In the genomic region with DNA sequence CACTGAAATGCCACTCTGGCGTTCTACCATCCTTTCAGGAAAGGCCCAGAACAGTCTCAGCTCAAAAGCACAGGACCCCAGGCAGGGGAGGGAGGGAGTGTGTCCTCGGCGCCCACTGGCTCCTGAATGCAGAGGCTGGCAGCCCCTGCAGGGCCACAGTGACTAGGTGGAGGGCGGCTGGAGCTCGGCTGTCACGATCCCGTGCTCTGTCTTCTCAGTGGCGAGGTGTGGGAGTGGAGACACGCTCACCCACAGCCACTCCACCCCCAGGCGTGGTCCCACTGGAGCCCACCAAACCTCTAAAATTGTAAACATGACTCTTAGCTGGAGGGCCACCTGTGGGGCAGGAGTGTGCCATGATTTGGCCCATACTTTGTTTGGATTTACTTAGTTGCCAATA, we compare ENCODE assay signal across 18 cellular contexts.
"Had no signal": no experiment of that assay in that cellular context is flagged by ENCODE, and none has a peak within 500 bp of the region (broad histone marks: within the 10 kb centered on the region; RNA-seq: fewer than 3 reads in every experiment).

No MANE protein-coding gene starts in this region.

- H3K9me3 ChIP-seq: heart left ventricle, mucosa of descending colon, sigmoid colon, testis, tibial nerve, upper lobe of right lung, vagina had no signal

- ATAC-seq: heart left ventricle; left colon; left ventricle myocardium superior; mucosa of descending colon; naive thymus-derived CD8-positive, alpha-beta T cell; stimulated activated naive B cell treated with anti-CD40 and anti-IgM and Interleukin-4, amounts not matched to agents 10 μg/mL and 1 μg/mL and 100 μg/mL, for 72 hours; stimulated activated naive CD8-positive, alpha-beta T cell treated with anti-CD3 and anti-CD28 coated beads, Interleukin-15, amount 100 ng/mL, for 72 hours; upper lobe of right lung had no signal

- H3K4me1 ChIP-seq: heart left ventricle, sigmoid colon, vagina had no signal

- H3K36me3 ChIP-seq: upper lobe of right lung, vagina had no signal

- H3K27me3 ChIP-seq: heart left ventricle, sigmoid colon, testis, tibial nerve, upper lobe of right lung, vagina had no signal

- H3K27ac ChIP-seq: coronary artery, heart left ventricle, sigmoid colon, testis, upper lobe of right lung, vagina had no signal

- H3K4me3 ChIP-seq: coronary artery, heart left ventricle, mucosa of descending colon, sigmoid colon, skin epidermis, testis, tibial nerve, upper lobe of right lung, vagina had no signal

- DNase-seq: effector CD8-positive, alpha-beta T cell; hippocampal formation; left colon; left ventricle myocardium superior; mucosa of descending colon; naive thymus-derived CD8-positive, alpha-beta T cell; sigmoid colon; stimulated activated CD4-positive, alpha-beta T cell treated with anti-CD3 and anti-CD28 coated beads, Interleukin-2, amount 100 ng/mL, for 24 hours; stimulated activated CD4-positive, alpha-beta T cell treated with anti-CD3 and anti-CD28 coated beads, Interleukin-4, amount 100 ng/mL, for 4 hours; stimulated activated naive B cell treated with anti-CD40 and anti-IgM and Interleukin-4, amounts not matched to agents 10 μg/mL and 1 μg/mL and 100 μg/mL, for 72 hours; stimulated activated naive CD8-positive, alpha-beta T cell treated with anti-CD3 and anti-CD28 coated beads, Interleukin-15, amount 100 ng/mL, for 72 hours; testis; upper lobe of right lung had no signal
